Comparison of ENCODE assay signal across 7 cellular contexts in genomic region chr19:54171736-54172412, GRCh38. TPM values are rescaled to one million over a fixed set of nuclear protein-coding genes. Genes with fewer than 3 reads are reported as not detected.
DNase-seq lines count a peak whose midpoint lies in the region; TF ChIP-seq lines count a peak whose summit lies in the region.
"Not testable (repeated sequence)": the region's sequence is repeated elsewhere in the genome, so short reads cannot be mapped to it uniquely, and the experiment has no call there.

No MANE protein-coding gene starts in this region.

- not testable (repeated sequence) for H3K27me3 ChIP-seq in endodermal cell (ENCODE audit: control insufficient read depth, insufficient read depth, low read length, poor library complexity, severe bottlenecking); iPS-15b (ENCODE audit: control insufficient read depth, insufficient read depth, low read length)
- peaks cover 8 to 27% (median 12%) of the 10 kb centered on the region in 3 donors for H3K27me3 ChIP-seq in skeletal muscle tissue (ENCODE audit: control insufficient read depth in 3 of 3, insufficient read depth in 3 of 3, low read length in 3 of 3)

- 91 to 93% methylated on average over 7 to 13 of the region's 21 CpGs for WGBS in endodermal cell (ENCODE audit: insufficient coverage in 1 of 2, insufficient read length in 1 of 2), 2 experiments

- H3K9me3 Mint-ChIP-seq in Calu3 (ENCODE audit: low read depth, unreplicated experiment); activated naive CD4-positive, alpha-beta T cell treated with anti-CD3 and anti-CD28 coated beads, Interleukin-2, amount 50 U/mL, for 24 hours; endodermal cell; neural crest cell: not testable (repeated sequence)

- H3K36me3 Mint-ChIP-seq in Calu3 (ENCODE audit: insufficient read depth, unreplicated experiment) (peaks cover 79% of the 10 kb centered on the region), endodermal cell (ENCODE audit: low read depth) (peaks cover 13% of the 10 kb centered on the region)
- not testable (repeated sequence) for H3K36me3 Mint-ChIP-seq in activated naive CD4-positive, alpha-beta T cell treated with anti-CD3 and anti-CD28 coated beads, Interleukin-2, amount 50 U/mL, for 24 hours; neural crest cell (ENCODE audit: low read depth)

- H3K4me3 ChIP-seq in LNCaP clone FGC (ENCODE audit: low read depth, low read length) (peak overlapping the region; percentile 93), iPS-15b (ENCODE audit: low read depth, low read length) (peak overlapping the region; percentile 22), skeletal muscle tissue (ENCODE audit: low read length in 3 of 3) (peak overlapping the region in 1 of 3 donors; percentile 29)
- not testable (repeated sequence) for H3K4me3 ChIP-seq in endodermal cell (ENCODE audit: low read length)

- not testable (repeated sequence) for H3K27me3 Mint-ChIP-seq in Calu3 (ENCODE audit: unreplicated experiment); activated naive CD4-positive, alpha-beta T cell treated with anti-CD3 and anti-CD28 coated beads, Interleukin-2, amount 50 U/mL, for 24 hours; endodermal cell (ENCODE audit: insufficient read depth); neural crest cell (ENCODE audit: low read depth)

- CTCF ChIA-PET in Calu3 (lab: Charles Lee): interaction anchor here (3.5 kb wide), 1 partner anchor 17 kb away, joined by 35 read pairs; the partner anchor contains the start of genes MBOAT7 and TSEN34

- not testable (repeated sequence) for H3K27ac ChIP-seq in endodermal cell (ENCODE audit: low read depth, low read length)
- peak overlapping the region; percentile 50 for H3K27ac ChIP-seq in skeletal muscle tissue (ENCODE audit: low read depth, low read length)

- H3K4me3 Mint-ChIP-seq in Calu3 (ENCODE audit: low read depth, unreplicated experiment) (peak overlapping the region; percentile 95), endodermal cell (peak overlapping the region; percentile 26), neural crest cell (peak overlapping the region; percentile 3)
- H3K4me3 Mint-ChIP-seq in activated naive CD4-positive, alpha-beta T cell treated with anti-CD3 and anti-CD28 coated beads, Interleukin-2, amount 50 U/mL, for 24 hours: not testable (repeated sequence)

- peak overlapping the region; percentile 25 for H3K27ac Mint-ChIP-seq in Calu3 (ENCODE audit: unreplicated experiment)
- H3K27ac Mint-ChIP-seq in activated naive CD4-positive, alpha-beta T cell treated with anti-CD3 and anti-CD28 coated beads, Interleukin-2, amount 50 U/mL, for 24 hours: peak overlapping the region; percentile 83
- H3K27ac Mint-ChIP-seq in endodermal cell; neural crest cell (ENCODE audit: unreplicated experiment): not testable (repeated sequence)

- not testable (repeated sequence) for H3K4me1 ChIP-seq in endodermal cell (ENCODE audit: control insufficient read depth, insufficient read depth, low read length); iPS-15b (ENCODE audit: control insufficient read depth, insufficient read depth, low read length); skeletal muscle tissue (ENCODE audit: control insufficient read depth in 3 of 3, insufficient read depth in 3 of 3, low read length in 3 of 3)

- not testable (repeated sequence) for BruUV-seq in Calu3 (replicated peaks; lab: Mats Ljungman, UMichigan)

- H3K36me3 ChIP-seq in endodermal cell (ENCODE audit: control insufficient read depth, insufficient read depth, low read length): peaks cover 11% of the 10 kb centered on the region
- H3K36me3 ChIP-seq in iPS-15b (ENCODE audit: control insufficient read depth, insufficient read depth, low read length); skeletal muscle tissue (ENCODE audit: control insufficient read depth in 3 of 3, insufficient read depth in 3 of 3, low read length in 3 of 3): not testable (repeated sequence)

- intact Hi-C loops in Calu3 (cut with micrococcal nuclease; ENCODE audit: unreplicated experiment): not testable (repeated sequence)

- not testable (repeated sequence) for TF ChIP-seq CTCF in Calu3 (IDR thresholded peaks at IDR 0.05; ENCODE audit: unreplicated experiment); LNCaP clone FGC (IDR thresholded peaks at IDR 0.05; ENCODE audit: control insufficient read depth, extremely low read depth, insufficient read depth); endodermal cell (conservative IDR thresholded peaks at IDR 0.05); neural crest cell (conservative IDR thresholded peaks at IDR 0.05)

- H3K9me3 ChIP-seq in endodermal cell (ENCODE audit: control insufficient read depth, low read length); iPS-15b (ENCODE audit: control insufficient read depth, insufficient read depth, low read length); skeletal muscle tissue (ENCODE audit: control insufficient read depth in 3 of 3, low read length in 3 of 3): not testable (repeated sequence)

- peak; percentile 37 for DNase-seq in Calu3
- not testable (repeated sequence) for DNase-seq in LNCaP clone FGC (ENCODE audit: low read depth); endodermal cell; neural crest cell (ENCODE audit: low read depth, low spot score)

- not testable (repeated sequence) for H3K9ac ChIP-seq in endodermal cell (ENCODE audit: extremely low read depth, low read length, poor library complexity, severe bottlenecking); iPS-15b (ENCODE audit: low read depth, low read length)
- peak overlapping the region in 1 of 3 donors; percentile 50 for H3K9ac ChIP-seq in skeletal muscle tissue (ENCODE audit: low read depth in 1 of 3, low read length in 3 of 3)

- H3K4me1 Mint-ChIP-seq in Calu3 (ENCODE audit: low read depth, unreplicated experiment); activated naive CD4-positive, alpha-beta T cell treated with anti-CD3 and anti-CD28 coated beads, Interleukin-2, amount 50 U/mL, for 24 hours; endodermal cell; neural crest cell: not testable (repeated sequence)

RNA-seq across cellular contexts. Expression of gene TMC4, which starts 1.1 kb away (rescaled TPM):
- total RNA-seq in Calu3 (2022): 157 and 166 TPM in 2 replicates
- total RNA-seq in endodermal cell: 10 to 100 TPM; 32.7 to 46.6 TPM
- polyA plus RNA-seq in endodermal cell (2013, experiment 1 of 2): 0.82 TPM
- polyA plus RNA-seq in endodermal cell (2013, experiment 2 of 2): 1.9 TPM
- 0.28 TPM in 1 of 2 replicates, not detected in the other for total RNA-seq in neural crest cell
- 1.0 TPM for total RNA-seq in skeletal muscle tissue

RNA-seq across cellular contexts. Expression of gene LENG1, which starts 12.4 kb away (rescaled TPM):
- total RNA-seq in Calu3 (2022): 9.9 and 10.7 TPM in 2 replicates
- 1 to 10 TPM; 3.6 to 4.0 TPM for total RNA-seq in endodermal cell
- 7.7 TPM for polyA plus RNA-seq in endodermal cell (2013, experiment 1 of 2)
- 6.5 TPM for polyA plus RNA-seq in endodermal cell (2013, experiment 2 of 2)
- total RNA-seq in neural crest cell: 5.1 and 5.9 TPM in 2 replicates
- total RNA-seq in skeletal muscle tissue: 7.8 TPM

RNA-seq across cellular contexts. Expression of gene MBOAT7, which starts 17.5 kb away (rescaled TPM):
- total RNA-seq in Calu3 (2022): 287 and 323 TPM in 2 replicates
- total RNA-seq in endodermal cell: 100 to 1,000 TPM; 126 to 131 TPM
- polyA plus RNA-seq in endodermal cell (2013, experiment 1 of 2): 99.2 TPM
- 87.1 TPM for polyA plus RNA-seq in endodermal cell (2013, experiment 2 of 2)
- total RNA-seq in neural crest cell: 74.2 and 76.5 TPM in 2 replicates
- 8.9 TPM for total RNA-seq in skeletal muscle tissue

RNA-seq across cellular contexts. Expression of gene TSEN34, which starts 19.2 kb away (rescaled TPM):
- total RNA-seq in Calu3 (2022): 52.2 and 53.0 TPM in 2 replicates
- total RNA-seq in endodermal cell: 10 to 100 TPM; 26.0 to 27.5 TPM
- polyA plus RNA-seq in endodermal cell (2013, experiment 1 of 2): 47.2 TPM
- polyA plus RNA-seq in endodermal cell (2013, experiment 2 of 2): 44.8 TPM
- 66.2 and 67.9 TPM in 2 replicates for total RNA-seq in neural crest cell
- total RNA-seq in skeletal muscle tissue: 29.7 TPM

RNA-seq across cellular contexts. Expression of gene RPS9, which starts 28.8 kb away (rescaled TPM):
- total RNA-seq in Calu3 (2022): 825 and 841 TPM in 2 replicates
- 1,000 to 10,000 TPM; 1,302 to 1,460 TPM for total RNA-seq in endodermal cell
- 1,601 TPM for polyA plus RNA-seq in endodermal cell (2013, experiment 1 of 2)
- 1,537 TPM for polyA plus RNA-seq in endodermal cell (2013, experiment 2 of 2)
- total RNA-seq in neural crest cell: 1,439 and 1,464 TPM in 2 replicates
- total RNA-seq in skeletal muscle tissue: 4,630 TPM

Comparison
In these comparisons a context has a peak if more than half of its experiments do, and no peak if none do; other contexts are left out.
1. RNA of gene TMC4, which starts 1.1 kb away (total RNA-seq): 157 to 166 TPM in Calu3 and 32.7 to 46.6 TPM in endodermal cell; 1.0 TPM in skeletal muscle tissue (single experiment) and 0.28 TPM in neural crest cell; every median in the first group is over 10 times any median in the second.